8 cellular contexts compared by ENCODE assay signal in the genomic region with DNA sequence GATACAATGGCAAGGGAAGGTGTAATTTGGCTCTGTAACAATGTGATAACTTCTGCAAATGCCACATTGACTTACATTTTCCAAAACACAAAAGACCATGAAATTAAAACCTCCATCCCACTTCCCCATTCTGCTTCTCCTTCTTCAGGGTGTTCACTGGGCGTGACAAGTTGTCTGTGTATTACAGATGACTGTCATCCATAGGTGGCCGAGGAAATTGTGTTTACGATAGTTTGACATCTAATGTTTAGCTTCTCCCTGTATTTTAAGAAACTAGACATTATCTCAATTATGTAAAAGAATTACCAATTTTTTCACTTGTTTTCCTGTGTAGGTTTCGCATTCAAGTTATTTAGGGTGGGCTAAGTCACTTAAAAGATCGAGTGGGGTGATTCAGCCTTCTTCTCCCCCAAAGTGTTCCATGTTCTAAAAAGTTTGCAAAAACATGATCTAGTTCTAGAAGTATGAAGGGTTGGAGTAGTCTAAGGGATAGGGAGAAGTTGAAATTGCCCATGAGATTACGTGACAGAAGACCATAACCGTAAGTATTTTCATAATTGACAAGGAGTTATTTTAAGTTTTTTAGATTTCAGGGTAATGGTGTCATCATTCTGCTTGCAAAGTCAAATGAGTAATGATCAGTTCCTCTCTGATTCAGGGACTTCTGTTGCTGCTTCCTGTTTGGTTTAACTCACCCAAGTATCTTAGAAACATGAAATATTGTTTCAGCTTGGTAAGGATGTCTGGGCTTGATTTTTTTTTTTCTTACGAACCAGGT. TPM values are rescaled to one million over a fixed set of nuclear protein-coding genes. Genes with fewer than 3 reads are reported as not detected.
DNase-seq lines count a peak whose midpoint lies in the region; ATAC-seq, FAIRE-seq and TF ChIP-seq lines count a peak whose summit lies in the region.

No MANE protein-coding gene starts in this region.

- no peak overlapping the region for H2AFZ ChIP-seq in K562 (ENCODE audit: low read depth, low read length)

- intact Hi-C loops in K562 (cut with micrococcal nuclease), result no loop called here

- TF ChIP-seq CTCF in K562 (IDR thresholded peaks at IDR 0.05 in 2 of 3, conservative IDR thresholded peaks at IDR 0.05 in 1 of 3; ENCODE audit: insufficient read depth in 2 of 3, low read depth in 1 of 3, low read length in 3 of 3) (no peak), BE2C (IDR thresholded peaks at IDR 0.05; ENCODE audit: low read depth, low read length) (no peak)

- peak; percentile 77 for ATAC-seq in GM18502 (IDR thresholded peaks at IDR 0.05; ENCODE audit: poor library complexity, unreplicated experiment)
- ATAC-seq in GM21737 (IDR thresholded peaks at IDR 0.05; ENCODE audit: unreplicated experiment), result peak; percentile 80
- peak; percentile 55; the same call in 2 of the 3 replicates for ATAC-seq in K562

- H3K9me3 ChIP-seq in K562 (replicated peaks; ENCODE audit: control insufficient read depth, insufficient read depth, low read depth, low read length), result no peaks in the 10 kb centered on the region
- H3K9me3 ChIP-seq in BE2C, result no peaks in the 10 kb centered on the region

- H3K27me3 ChIP-seq in K562 (ENCODE audit: control insufficient read depth in 2 of 2, insufficient read depth in 2 of 2, low read length in 2 of 2) (peaks cover 2 to 6% of the 10 kb centered on the region in 2 experiments; a peak in 2 of 5 replicates), BE2C (no peaks in the 10 kb centered on the region)

- in situ Hi-C loops in K562 (cut with MboI), result no loop called here

- BruUV-seq in K562 (replicated peaks; lab: Mats Ljungman, UMichigan), result no TSS peak

- no peaks in the 10 kb centered on the region; a peak in 1 of 5 replicates for H3K4me1 ChIP-seq in K562 (replicated peaks in 1 of 2; ENCODE audit: control insufficient read depth in 2 of 2, insufficient read depth in 2 of 2, low read length in 2 of 2)
- H3K4me1 ChIP-seq in BE2C, result no peaks in the 10 kb centered on the region

- no peak overlapping the region for H3K4me2 ChIP-seq in K562 (ENCODE audit: insufficient read depth, low read length)

- POLR2A ChIA-PET in K562 (lab: Yijun Ruan, JAX) (interaction anchor here (0.7 kb wide), 1 partner anchor 15 kb away, joined by 3 read pairs; no protein-coding TSS in a partner anchor), HEK293T (lab: Yijun Ruan, JAX) (no interaction called here)

- 6% methylated on average over 8 of the region's 8 CpGs for whole genome bisulfite sequencing in K562 (ENCODE audit: insufficient coverage, low coverage, missing lambda C conversion rate)

- CTCF ChIA-PET in K562 (lab: Yijun Ruan, JAX; ENCODE audit: low intra/inter-chr PET ratio) (no interaction called here), HEK293T (lab: Yijun Ruan, JAX) (interaction anchor here (0.7 kb wide), 1 partner anchor 14 kb away, joined by 3 read pairs; no protein-coding TSS in a partner anchor)

- TF ChIP-seq POLR2A in K562 (conservative IDR thresholded peaks at IDR 0.05), result no peak

- H3K4me3 ChIP-seq in K562 (no peak overlapping the region), BE2C (ENCODE audit: low read depth, low read length) (no peak overlapping the region)

- TF ChIP-seq EP300 in K562 (IDR thresholded peaks at IDR 0.05; ENCODE audit: low read length), result no peak

- H3K9ac ChIP-seq in K562 (ENCODE audit: insufficient read depth in 1 of 2, low read depth in 2 of 2, low read length in 2 of 2), result no peak overlapping the region

- DNase-seq in Kasumi-1 (lab: John Stamatoyannopoulos, UW), result peak; percentile 94 to 96
- no peak for DNase-seq in K562 (ENCODE audit: extremely low read depth in 1 of 4, low spot score in 3 of 4)
- DNase-seq in pons (ENCODE audit: low spot score), result peak; percentile 46
- DNase-seq in BE2C, result no peak
- no peak for DNase-seq in stimulated activated CD4-positive, alpha-beta T cell treated with anti-CD3 and anti-CD28 coated beads, Interleukin-12 subunit alpha, Interleukin-12 subunit beta, amount 100 ng/mL, for 4 hours
- no peak for DNase-seq in HEK293T (ENCODE audit: extremely low spot score)

- no peaks in the 10 kb centered on the region for H3K79me2 ChIP-seq in K562 (ENCODE audit: control insufficient read depth, insufficient read depth, low read length)

- no peaks in the 10 kb centered on the region for H3K9me1 ChIP-seq in K562 (ENCODE audit: control insufficient read depth, insufficient read depth, low read length)

- H4K20me1 ChIP-seq in K562 (replicated peaks; ENCODE audit: control insufficient read depth, insufficient read depth, low read length), result no peaks in the 10 kb centered on the region

- H3K36me3 ChIP-seq in K562 (ENCODE audit: control insufficient read depth, insufficient read depth, low read length) (no peaks in the 10 kb centered on the region), BE2C (no peaks in the 10 kb centered on the region)

- no peak for TF ChIP-seq RAD21 in K562 (CRISPR knock-in tag; conservative IDR thresholded peaks at IDR 0.05 in 1 of 2, IDR thresholded peaks at IDR 0.05 in 1 of 2)

- no peak for FAIRE-seq in K562 (lab: Jason Lieb, UNC)

- H3K27ac ChIP-seq in K562 (ENCODE audit: extremely low read depth, low read depth, low read length), result no peak overlapping the region

TF ChIP-seq in K562, 482 proteins besides CTCF, POLR2A, EP300 and RAD21 (continues in another document):
- TF ChIP-seq ZNF175 (CRISPR knock-in tag; IDR thresholded peaks at IDR 0.05; ENCODE audit: low read depth), result 0 out of 2 replicates have a peak, but pooled peaks have one; percentile 22
- TF ChIP-seq, protein P1, sequence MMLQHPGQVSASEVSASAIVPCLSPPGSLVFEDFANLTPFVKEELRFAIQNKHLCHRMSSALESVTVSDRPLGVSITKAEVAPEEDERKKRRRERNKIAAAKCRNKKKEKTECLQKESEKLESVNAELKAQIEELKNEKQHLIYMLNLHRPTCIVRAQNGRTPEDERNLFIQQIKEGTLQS (IDR thresholded peaks at IDR 0.05), result peak; percentile 39; the same call in 1 of the 2 replicates
- TF ChIP-seq, protein P1 (CRISPR knock-in tag; conservative IDR thresholded peaks at IDR 0.05), result no peak
- TF ChIP-seq GABPA (tag; conservative IDR thresholded peaks at IDR 0.05; ENCODE audit: low read depth), result 0 out of 2 replicates have a peak, but pooled peaks have one; percentile 13
- TF ChIP-seq SPI1 (IDR thresholded peaks at IDR 0.05; ENCODE audit: borderline replicate concordance, low read depth, low read length), result peak; percentile 94; the same call in 1 of the 2 replicates

TF ChIP-seq in HEK293T, 16 proteins besides CTCF, POLR2A, EP300 and RAD21:
- TF ChIP-seq FOXK2 (IDR thresholded peaks at IDR 0.05) (no peak), TARDBP (IDR thresholded peaks at IDR 0.05) (no peak), NFRKB (IDR thresholded peaks at IDR 0.05) (no peak), FOXA1 (IDR thresholded peaks at IDR 0.05) (no peak), ELF4 (IDR thresholded peaks at IDR 0.05) (no peak), L3MBTL2 (conservative IDR thresholded peaks at IDR 0.05) (no peak), SP1 (IDR thresholded peaks at IDR 0.05) (no peak), ARNT (IDR thresholded peaks at IDR 0.05) (no peak), ZNF384 (IDR thresholded peaks at IDR 0.05) (no peak), HDGF (IDR thresholded peaks at IDR 0.05; ENCODE audit: borderline replicate concordance) (no peak), FOXM1 (IDR thresholded peaks at IDR 0.05; ENCODE audit: borderline replicate concordance) (no peak), LEF1 (IDR thresholded peaks at IDR 0.05; ENCODE audit: borderline replicate concordance) (no peak), CTBP1 (IDR thresholded peaks at IDR 0.05; ENCODE audit: borderline replicate concordance) (no peak), BHLHE40 (IDR thresholded peaks at IDR 0.05; ENCODE audit: borderline replicate concordance) (no peak), SUZ12 (IDR thresholded peaks at IDR 0.05) (no peak)
- TF ChIP-seq, protein P2, sequence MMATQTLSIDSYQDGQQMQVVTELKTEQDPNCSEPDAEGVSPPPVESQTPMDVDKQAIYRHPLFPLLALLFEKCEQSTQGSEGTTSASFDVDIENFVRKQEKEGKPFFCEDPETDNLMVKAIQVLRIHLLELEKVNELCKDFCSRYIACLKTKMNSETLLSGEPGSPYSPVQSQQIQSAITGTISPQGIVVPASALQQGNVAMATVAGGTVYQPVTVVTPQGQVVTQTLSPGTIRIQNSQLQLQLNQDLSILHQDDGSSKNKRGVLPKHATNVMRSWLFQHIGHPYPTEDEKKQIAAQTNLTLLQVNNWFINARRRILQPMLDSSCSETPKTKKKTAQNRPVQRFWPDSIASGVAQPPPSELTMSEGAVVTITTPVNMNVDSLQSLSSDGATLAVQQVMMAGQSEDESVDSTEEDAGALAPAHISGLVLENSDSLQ (IDR thresholded peaks at IDR 0.05), result no peak

RNA-seq across cellular contexts. Expression of a gene that starts 25.2 kb away (rescaled TPM):
- total RNA-seq in K562 (2011; cell fraction: chromatin; rRNA removed; ENCODE audit: low replicate concordance), result 0.18 TPM in 1 of 2 replicates, not detected in the other
- not detected in 2 replicates for total RNA-seq in K562 (2011; cell fraction: nucleolus; rRNA removed)
- not detected in 2 replicates for total RNA-seq in K562 (2011; cell fraction: nucleoplasm; rRNA removed)
- total RNA-seq in K562 (2014; rRNA removed) (0.12 TPM in 1 of 2 replicates, not detected in the other), K562 (2014; rRNA removed; fragmentation: Illumina TruSeq; extraction: Trizol) (0.16 and 0.29 TPM in 2 replicates), K562 (2015; rRNA removed; fragmentation: Illumina TruSeq; extraction: Trizol) (0.23 and 0.33 TPM in 2 replicates), K562 (2021) (0.33 and 0.42 TPM in 2 replicates)
- polyA plus RNA-seq in K562 (2011; rRNA removed) (0.08 and 0.13 TPM in 2 replicates), K562 (2014; fragmentation: Illumina TruSeq; extraction: Trizol) (0.12 and 0.24 TPM in 2 replicates), K562 (2014; fragmentation: Nextera tagmentation; extraction: Ambion mirVana) (under 1 TPM; 0.10 to 0.35 TPM), K562 (2014; rRNA removed) (0.03 and 0.22 TPM in 2 replicates)
- 0.03 and 0.10 TPM in 2 replicates for polyA plus RNA-seq in K562 (2011; cell fraction: cytosol; rRNA removed)
- 0.31 and 0.34 TPM in 2 replicates for polyA plus RNA-seq in K562 (2011; cell fraction: nucleus; rRNA removed)
- 0.36 and 0.57 TPM in 2 replicates for polyA plus RNA-seq in K562 (2012)
- polyA minus RNA-seq in K562 (2011; rRNA and poly(A)+ RNA removed), result 0.27 and 0.42 TPM in 2 replicates
- polyA minus RNA-seq in K562 (2011; cell fraction: cytosol; rRNA and poly(A)+ RNA removed), result not detected in 2 replicates
- polyA minus RNA-seq in K562 (2011; cell fraction: nucleus; rRNA and poly(A)+ RNA removed), result not detected in 2 replicates
- polyA plus RNA-seq in BE2C (2012; ENCODE audit: insufficient read depth, insufficient read length, low read depth), result not detected

Comparison
In these comparisons a context has a peak if more than half of its experiments do, and no peak if none do; other contexts are left out.
1. DNase-seq: peak in Kasumi-1 (2 of 2) and pons (single experiment); none in K562 (0 of 4), BE2C (single experiment), stimulated activated CD4-positive, alpha-beta T cell treated with anti-CD3 and anti-CD28 coated beads, Interleukin-12 subunit alpha, Interleukin-12 subunit beta, amount 100 ng/mL, for 4 hours (single experiment) and HEK293T (single experiment).
2. Peak in every context shown above with its lines, with median percentiles within 50 percentile points of each other: ATAC-seq.